1 cellular context compared by ENCODE assay signal in the genomic region with DNA sequence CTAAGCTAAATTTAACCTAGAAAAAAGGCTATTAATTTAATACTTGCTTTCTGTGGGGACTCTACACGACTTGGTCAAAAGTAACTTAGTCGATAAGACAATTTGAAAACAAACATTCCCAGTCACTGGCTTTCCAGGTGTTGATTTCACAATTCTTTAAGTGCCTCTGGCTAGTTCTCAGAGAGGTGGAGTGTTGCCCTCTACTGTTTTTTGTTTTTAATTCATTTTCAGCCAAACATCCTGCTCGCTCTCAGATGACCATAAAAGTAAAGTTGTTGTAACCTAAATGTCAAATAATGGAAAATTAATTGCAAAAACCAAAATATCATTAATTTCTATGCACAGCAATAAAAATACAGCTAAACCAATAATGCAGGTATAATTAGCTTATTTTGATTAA.
TF ChIP-seq lines count a peak whose summit lies in the region.

No MANE protein-coding gene starts in this region.

TF ChIP-seq in GM23338, 12 proteins besides CTCF, POLR2A, EP300 and RAD21 (continued from another document):
- TF ChIP-seq, protein P1, sequence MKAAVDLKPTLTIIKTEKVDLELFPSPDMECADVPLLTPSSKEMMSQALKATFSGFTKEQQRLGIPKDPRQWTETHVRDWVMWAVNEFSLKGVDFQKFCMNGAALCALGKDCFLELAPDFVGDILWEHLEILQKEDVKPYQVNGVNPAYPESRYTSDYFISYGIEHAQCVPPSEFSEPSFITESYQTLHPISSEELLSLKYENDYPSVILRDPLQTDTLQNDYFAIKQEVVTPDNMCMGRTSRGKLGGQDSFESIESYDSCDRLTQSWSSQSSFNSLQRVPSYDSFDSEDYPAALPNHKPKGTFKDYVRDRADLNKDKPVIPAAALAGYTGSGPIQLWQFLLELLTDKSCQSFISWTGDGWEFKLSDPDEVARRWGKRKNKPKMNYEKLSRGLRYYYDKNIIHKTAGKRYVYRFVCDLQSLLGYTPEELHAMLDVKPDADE (IDR thresholded peaks at IDR 0.05): no peak
- TF ChIP-seq EZH2 (IDR thresholded peaks at IDR 0.05; ENCODE audit: low read depth, unreplicated experiment): no peak
- TF ChIP-seq NANOG (IDR thresholded peaks at IDR 0.05; ENCODE audit: borderline replicate concordance): no peak
- no peak for TF ChIP-seq CREB1 (CRISPR knock-in tag; IDR thresholded peaks at IDR 0.05; ENCODE audit: low read depth)
TF ChIP-seq in GM23338: peak in this region for 0.
